9 cellular contexts compared by ENCODE assay signal in genomic region chr6:166244353-166245045, GRCh38.
DNase-seq lines count a peak whose midpoint lies in the region; ATAC-seq lines count a peak whose summit lies in the region.
"Had no signal": no experiment of that assay in that cellular context is flagged by ENCODE, and none has a peak within 500 bp of the region (broad histone marks: within the 10 kb centered on the region; RNA-seq: fewer than 3 reads in every experiment).

No MANE protein-coding gene starts in this region.

- no peaks in the 10 kb centered on the region for H3K9me3 Mint-ChIP-seq in naive B cell

- peaks cover 0 to 5% (median 0%) of the 10 kb centered on the region in 3 donors for H3K27me3 Mint-ChIP-seq in naive B cell

- H3K4me1 Mint-ChIP-seq in naive B cell, result peaks cover 13 to 21% (median 15%) of the 10 kb centered on the region in 3 donors

- ATAC-seq in GM18519 (IDR thresholded peaks at IDR 0.05; ENCODE audit: low FRiP score, unreplicated experiment) (peak; percentile 66), GM21619 (IDR thresholded peaks at IDR 0.05; ENCODE audit: unreplicated experiment) (peak; percentile 97), HG03565 (IDR thresholded peaks at IDR 0.05; ENCODE audit: unreplicated experiment) (peak; percentile 90), naive B cell (ENCODE audit: low read depth in 2 of 2) (peak; percentile 89 to 95)

- DNase-seq in naive B cell (peak; percentile 26), ACHN (no peak), DMS 273 treated with DMSO at 0.1 percent for 48 hours (lab: John Stamatoyannopoulos, UW) (no peak), putamen (ENCODE audit: low spot score) (no peak), NCI-H345 (lab: John Stamatoyannopoulos, UW) (no peak)
- DNase-seq: PC-9 had no signal

- H3K4me3 Mint-ChIP-seq in naive B cell, result peak overlapping the region; percentile 78 to 86 (median 81)

- peak overlapping the region in 5 of 6 donors; percentile 62 to 89 (median 69) for H3K27ac Mint-ChIP-seq in naive B cell

- no peaks in the 10 kb centered on the region for H3K36me3 Mint-ChIP-seq in naive B cell

- in situ Hi-C loops in ACHN (cut with HindIII; ENCODE audit: low pct_ligation_motif_present, low pct_unique_long_range_greater_than_20kb, low sequenced_read_pairs), result no loop called here
